Comparison of ENCODE assay signal across 24 cellular contexts in the genomic region with DNA sequence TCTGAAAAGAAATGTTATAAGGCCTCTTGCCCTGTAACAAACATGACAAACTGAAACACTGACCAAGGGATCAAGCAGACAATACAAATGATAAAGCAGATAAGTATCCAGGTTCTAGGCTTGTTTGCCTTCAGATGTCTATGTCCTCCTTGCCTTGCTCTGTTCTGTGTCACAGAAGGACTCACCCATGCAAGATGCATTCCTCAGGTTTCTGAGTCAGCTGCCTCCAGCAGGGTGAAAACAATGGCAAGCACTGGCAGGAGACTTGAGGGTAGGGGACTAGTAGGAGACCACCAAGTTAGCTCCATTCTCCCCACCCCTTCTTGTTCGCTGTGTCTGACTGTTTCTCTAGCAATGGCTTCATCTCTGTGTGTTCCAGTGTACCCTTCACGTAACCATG.
DNase-seq lines count a peak whose midpoint lies in the region; ATAC-seq and TF ChIP-seq lines count a peak whose summit lies in the region.
"Had no signal": no experiment of that assay in that cellular context is flagged by ENCODE, and none has a peak within 500 bp of the region (broad histone marks: within the 10 kb centered on the region; RNA-seq: fewer than 3 reads in every experiment).

No MANE protein-coding gene starts in this region.

- H3K18ac ChIP-seq in H9 (ENCODE audit: insufficient read length, low read depth, low read length), result no peak overlapping the region

- no peaks in the 10 kb centered on the region for H3K79me2 ChIP-seq in H9 (ENCODE audit: insufficient read depth, low read length)
- no peaks in the 10 kb centered on the region for H3K79me2 ChIP-seq in neural progenitor cell (ENCODE audit: low read depth)

- H2AFZ ChIP-seq in H9 (ENCODE audit: low read length) (no peak overlapping the region), neural progenitor cell (replicated peaks) (no peak overlapping the region)

- no peaks in the 10 kb centered on the region for H3K27me3 Mint-ChIP-seq in H9 (ENCODE audit: low read depth)
- no peaks in the 10 kb centered on the region for H3K27me3 Mint-ChIP-seq in neural progenitor cell (ENCODE audit: insufficient read depth, low read depth)
- H3K27me3 Mint-ChIP-seq: activated CD4-positive, alpha-beta T cell treated with anti-CD3 and anti-CD28 coated beads, Interleukin-2, amount 10 ng/mL, durations not matched to agents 7 days and 5 days; activated naive CD4-positive, alpha-beta T cell treated with anti-CD3 and anti-CD28 coated beads, Interleukin-2, amount 10 ng/mL, durations not matched to agents 7 days and 5 days; naive B cell had no signal

- no peak overlapping the region for H3K56ac ChIP-seq in H9 (ENCODE audit: insufficient read length, low read depth, low read length)

- no peaks in the 10 kb centered on the region for H3F3A ChIP-seq in neural progenitor cell (ENCODE audit: low read depth)

- H3K4me2 ChIP-seq in H9 (ENCODE audit: insufficient read depth, insufficient read length, low read length), result no peak overlapping the region
- H3K4me2 ChIP-seq in neural progenitor cell, result no peak overlapping the region
- H3K4me2 ChIP-seq: BLaER1 treated with 17β-estradiol and CSF1 and Interleukin-3, amounts not matched to agents 10 nM and 100 nM had no signal

- no peak overlapping the region for H2BK120ac ChIP-seq in H9 (ENCODE audit: low read depth, low read length, poor library complexity, severe bottlenecking)

- peaks cover 8% of the 10 kb centered on the region in 2 experiments for H3K4me1 Mint-ChIP-seq in H9
- peaks cover 16% of the 10 kb centered on the region for H3K4me1 Mint-ChIP-seq in neural progenitor cell
- H3K4me1 Mint-ChIP-seq: activated CD4-positive, alpha-beta T cell treated with anti-CD3 and anti-CD28 coated beads, Interleukin-2, amount 10 ng/mL, durations not matched to agents 7 days and 5 days; activated naive CD4-positive, alpha-beta T cell treated with anti-CD3 and anti-CD28 coated beads, Interleukin-2, amount 10 ng/mL, durations not matched to agents 7 days and 5 days; naive B cell had no signal

- no peaks in the 10 kb centered on the region for H4K20me1 ChIP-seq in H9 (ENCODE audit: control insufficient read depth, insufficient read depth, insufficient read length)
- H4K20me1 ChIP-seq in neural progenitor cell (ENCODE audit: low read depth), result no peaks in the 10 kb centered on the region
- H4K20me1 ChIP-seq: BLaER1 treated with 17β-estradiol and CSF1 and Interleukin-3, amounts not matched to agents 10 nM and 100 nM had no signal

- no peak overlapping the region for H3K4ac ChIP-seq in H9 (ENCODE audit: low read depth, low read length)

- H4K91ac ChIP-seq in H9 (ENCODE audit: insufficient read length, low read depth, low read length), result no peak overlapping the region

- H3K27ac Mint-ChIP-seq in H9 (no peak overlapping the region), neural progenitor cell (no peak overlapping the region)
- H3K27ac Mint-ChIP-seq: activated CD4-positive, alpha-beta T cell treated with anti-CD3 and anti-CD28 coated beads, Interleukin-2, amount 10 ng/mL, durations not matched to agents 7 days and 5 days; activated naive CD4-positive, alpha-beta T cell treated with anti-CD3 and anti-CD28 coated beads, Interleukin-2, amount 10 ng/mL, durations not matched to agents 7 days and 5 days; naive B cell had no signal

- TF ChIP-seq EP300 in upper lobe of left lung (IDR thresholded peaks at IDR 0.05), result no peak

- no peak overlapping the region for H2BK20ac ChIP-seq in H9 (ENCODE audit: low read depth, low read length, poor library complexity, severe bottlenecking)

- H3K9ac ChIP-seq in H9 (ENCODE audit: extremely low read depth, insufficient read length, low read length) (no peak overlapping the region), neural progenitor cell (no peak overlapping the region)
- H3K9ac ChIP-seq: BLaER1 treated with 17β-estradiol and CSF1 and Interleukin-3, amounts not matched to agents 10 nM and 100 nM had no signal

- intact Hi-C loops in left ventricle myocardium superior (cut with micrococcal nuclease), result no loop called here

- H3K9me3 Mint-ChIP-seq in H9 (peaks cover 0 to 3% of the 10 kb centered on the region in 2 experiments; a peak in 2 of 5 replicates), neural progenitor cell (peaks cover 2% of the 10 kb centered on the region)
- H3K9me3 Mint-ChIP-seq: activated CD4-positive, alpha-beta T cell treated with anti-CD3 and anti-CD28 coated beads, Interleukin-2, amount 10 ng/mL, durations not matched to agents 7 days and 5 days had no signal

- WGBS in H9 (ENCODE audit: extremely low coverage, insufficient read length, low lambda C conversion rate), result no CpG with 5 or more reads among the region's 2 CpGs
- WGBS in upper lobe of left lung, 2 donors, result 88 to 90% methylated on average over 2 of the region's 2 CpGs

- ATAC-seq in upper lobe of left lung (ENCODE audit: low FRiP score in 2 of 2), result no peak
- no peak for ATAC-seq in HG02623 (IDR thresholded peaks at IDR 0.05; ENCODE audit: unreplicated experiment)
- ATAC-seq in left ventricle myocardium superior, result no peak
- ATAC-seq: SK-N-SH treated with all-trans-retinoic acid at 6 μM for 48 hours had no signal

- no peak overlapping the region for H2BK5ac ChIP-seq in H9 (ENCODE audit: insufficient read length, low read length)

- H3K27me3 ChIP-seq in H9 (ENCODE audit: insufficient read depth, low read length), result no peaks in the 10 kb centered on the region
- H3K27me3 ChIP-seq in neural progenitor cell, result no peaks in the 10 kb centered on the region
- H3K27me3 ChIP-seq in upper lobe of left lung, result no peaks in the 10 kb centered on the region
- H3K27me3 ChIP-seq: BLaER1 treated with 17β-estradiol and CSF1 and Interleukin-3, amounts not matched to agents 10 nM and 100 nM; MG63 had no signal

- H3K27ac ChIP-seq in H9 (ENCODE audit: insufficient read length, low read depth, low read length), result no peak overlapping the region
- no peak overlapping the region for H3K27ac ChIP-seq in neural progenitor cell
- no peak overlapping the region for H3K27ac ChIP-seq in upper lobe of left lung
- H3K27ac ChIP-seq: BLaER1 treated with 17β-estradiol and CSF1 and Interleukin-3, amounts not matched to agents 10 nM and 100 nM; WERI-Rb-1 had no signal

- peak; percentile 39 for DNase-seq in H9
- DNase-seq in SK-N-DZ (ENCODE audit: low spot score), result peak; percentile 18
- DNase-seq in epithelial cell of proximal tubule (ENCODE audit: low read depth), result peak; percentile 27
- peak; percentile 35 for DNase-seq in neural progenitor cell (ENCODE audit: low spot score)
- no peak for DNase-seq in upper lobe of left lung
- DNase-seq in left ventricle myocardium superior, result no peak
- no peak for DNase-seq in mucosa of gallbladder (ENCODE audit: low spot score)
- DNase-seq: activated CD4-positive, alpha-beta T cell treated with anti-CD3 and anti-CD28 coated beads, Interleukin-2, amount 10 ng/mL, durations not matched to agents 7 days and 5 days; activated naive CD4-positive, alpha-beta T cell treated with anti-CD3 and anti-CD28 coated beads, Interleukin-2, amount 10 ng/mL, durations not matched to agents 7 days and 5 days; activated T-cell treated with anti-CD3 and anti-CD28 coated beads, Interleukin-2, amount 50 U/mL, for 48 hours; amniotic stem cell; Caco-2; caudate nucleus; DND-41; MG63; naive B cell; NCI-H2107; NCI-H510A; nucleus accumbens; RPMI8226; WERI-Rb-1 had no signal

- no peak overlapping the region for H2AK5ac ChIP-seq in H9 (ENCODE audit: insufficient read length, low read length)

- H3K14ac ChIP-seq in H9 (ENCODE audit: insufficient read depth, low read length), result no peak overlapping the region

- H4K8ac ChIP-seq in H9 (replicated peaks; ENCODE audit: insufficient read length, low read depth, low read length), result no peak overlapping the region

- no peaks in the 10 kb centered on the region for H3K79me1 ChIP-seq in H9 (ENCODE audit: insufficient read depth, low read depth, low read length, poor library complexity, severe bottlenecking)

- H3T11ph ChIP-seq in H9 (ENCODE audit: low read length), result no peak overlapping the region

- H3K4me3 Mint-ChIP-seq in H9, result no peak overlapping the region
- no peak overlapping the region for H3K4me3 Mint-ChIP-seq in neural progenitor cell
- H3K4me3 Mint-ChIP-seq: activated CD4-positive, alpha-beta T cell treated with anti-CD3 and anti-CD28 coated beads, Interleukin-2, amount 10 ng/mL, durations not matched to agents 7 days and 5 days; activated naive CD4-positive, alpha-beta T cell treated with anti-CD3 and anti-CD28 coated beads, Interleukin-2, amount 10 ng/mL, durations not matched to agents 7 days and 5 days; naive B cell had no signal

- no peak overlapping the region for H4K5ac ChIP-seq in H9 (ENCODE audit: insufficient read length, low read depth, low read length)

- no peaks in the 10 kb centered on the region for H3K23me2 ChIP-seq in H9 (ENCODE audit: insufficient read length, low read depth, low read length, poor library complexity, severe bottlenecking)

- H2BK15ac ChIP-seq in H9 (ENCODE audit: low read depth, low read length), result no peak overlapping the region

- H3K36me3 Mint-ChIP-seq in H9 (ENCODE audit: insufficient read depth in 1 of 3, low read depth in 3 of 3), result no peaks in the 10 kb centered on the region; a peak in 2 of 7 replicates
- no peaks in the 10 kb centered on the region for H3K36me3 Mint-ChIP-seq in neural progenitor cell
- H3K36me3 Mint-ChIP-seq: activated naive CD4-positive, alpha-beta T cell treated with anti-CD3 and anti-CD28 coated beads, Interleukin-2, amount 10 ng/mL, durations not matched to agents 7 days and 5 days; naive B cell had no signal

- H3K9me3 ChIP-seq in H9 (ENCODE audit: control insufficient read depth, low read depth, low read length) (no peaks in the 10 kb centered on the region), neural progenitor cell (ENCODE audit: low read depth) (no peaks in the 10 kb centered on the region), upper lobe of left lung (no peaks in the 10 kb centered on the region)
- H3K9me3 ChIP-seq: Caco-2, MG63 had no signal

- TF ChIP-seq POLR2A in upper lobe of left lung (IDR thresholded peaks at IDR 0.05), result no peak

- H3K4me3 ChIP-seq in epithelial cell of proximal tubule (ENCODE audit: low read depth, low read length), result no peak overlapping the region
- H3K4me3 ChIP-seq in neural progenitor cell, result no peak overlapping the region
- no peak overlapping the region for H3K4me3 ChIP-seq in upper lobe of left lung
- H3K4me3 ChIP-seq: BLaER1 treated with 17β-estradiol and CSF1 and Interleukin-3, amounts not matched to agents 10 nM and 100 nM; MG63 had no signal

- H3K4me1 ChIP-seq in H9 (ENCODE audit: insufficient read depth, low read length) (peaks cover 5% of the 10 kb centered on the region; the same call in 1 of the 2 replicates), neural progenitor cell (no peaks in the 10 kb centered on the region), upper lobe of left lung (peaks cover 0 to 4% (median 0%) of the 10 kb centered on the region in 4 donors)
- H3K4me1 ChIP-seq: Caco-2 had no signal

- H3K36me3 ChIP-seq in neural progenitor cell (no peaks in the 10 kb centered on the region), upper lobe of left lung (no peaks in the 10 kb centered on the region)
- H3K36me3 ChIP-seq: BLaER1 treated with 17β-estradiol and CSF1 and Interleukin-3, amounts not matched to agents 10 nM and 100 nM; MG63; WERI-Rb-1 had no signal

- TF ChIP-seq CTCF in H9 (conservative IDR thresholded peaks at IDR 0.05), result no peak
- TF ChIP-seq CTCF in epithelial cell of proximal tubule (conservative IDR thresholded peaks at IDR 0.05; ENCODE audit: low read depth, low read length), result no peak
- no peak for TF ChIP-seq CTCF in neural progenitor cell (IDR thresholded peaks at IDR 0.05)
- no peak for TF ChIP-seq CTCF in upper lobe of left lung (IDR thresholded peaks at IDR 0.05)

- no peak overlapping the region for H3K23ac ChIP-seq in H9 (ENCODE audit: insufficient read length, low read depth, low read length)

- no peak overlapping the region for H2BK12ac ChIP-seq in H9 (ENCODE audit: insufficient read length, low read depth, low read length)

Comparison
In these comparisons a context has a peak if more than half of its experiments do, and no peak if none do; other contexts are left out.
1. DNase-seq: peak in H9 (single experiment), SK-N-DZ (single experiment), epithelial cell of proximal tubule (single experiment) and neural progenitor cell (single experiment); none in upper lobe of left lung (0 of 2), left ventricle myocardium superior (single experiment) and mucosa of gallbladder (single experiment).